Comparison of ENCODE assay signal across 1 cellular context in genomic region chr19:488505-489417, GRCh38.
TF ChIP-seq lines count a peak whose summit lies in the region.

No MANE protein-coding gene starts in this region.

TF ChIP-seq in HepG2, 621 proteins besides CTCF, POLR2A, EP300 and RAD21 (continues in another document):
- no peak; the same call in 1 of the 2 replicates for TF ChIP-seq ZNF746 (CRISPR knock-in tag; IDR thresholded peaks at IDR 0.05)
- no peak for TF ChIP-seq HNRNPL (IDR thresholded peaks at IDR 0.05; ENCODE audit: low read depth, low read length)
- TF ChIP-seq TMF1 (CRISPR knock-in tag; IDR thresholded peaks at IDR 0.05; ENCODE audit: low read depth) = peak; percentile 68; the same call in 1 of the 2 replicates
- TF ChIP-seq MEIS2 (CRISPR knock-in tag; IDR thresholded peaks at IDR 0.05) = peak; percentile 76
- TF ChIP-seq ZNF296 (CRISPR knock-in tag; conservative IDR thresholded peaks at IDR 0.05) = no peak
- TF ChIP-seq, protein P1, sequence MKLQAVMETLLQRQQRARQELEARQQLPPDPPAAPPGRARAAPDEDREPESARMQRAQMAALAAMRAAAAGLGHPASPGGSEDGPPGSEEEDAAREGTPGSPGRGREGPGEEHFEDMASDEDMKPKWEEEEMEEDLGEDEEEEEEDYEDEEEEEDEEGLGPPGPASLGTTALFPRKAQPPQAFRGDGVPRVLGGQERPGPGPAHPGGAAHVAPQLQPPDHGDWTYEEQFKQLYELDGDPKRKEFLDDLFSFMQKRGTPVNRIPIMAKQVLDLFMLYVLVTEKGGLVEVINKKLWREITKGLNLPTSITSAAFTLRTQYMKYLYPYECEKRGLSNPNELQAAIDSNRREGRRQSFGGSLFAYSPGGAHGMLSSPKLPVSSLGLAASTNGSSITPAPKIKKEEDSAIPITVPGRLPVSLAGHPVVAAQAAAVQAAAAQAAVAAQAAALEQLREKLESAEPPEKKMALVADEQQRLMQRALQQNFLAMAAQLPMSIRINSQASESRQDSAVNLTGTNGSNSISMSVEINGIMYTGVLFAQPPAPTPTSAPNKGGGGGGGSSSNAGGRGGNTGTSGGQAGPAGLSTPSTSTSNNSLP (IDR thresholded peaks at IDR 0.05; ENCODE audit: low read depth, low read length) = no peak
- TF ChIP-seq ZBTB26 (CRISPR knock-in tag; IDR thresholded peaks at IDR 0.05; ENCODE audit: borderline replicate concordance) = no peak
- TF ChIP-seq MIER2 (CRISPR knock-in tag; IDR thresholded peaks at IDR 0.05) = no peak
- no peak; the same call in 1 of the 2 replicates for TF ChIP-seq HIVEP1 (CRISPR knock-in tag; IDR thresholded peaks at IDR 0.05)
- TF ChIP-seq DR1 (CRISPR knock-in tag; IDR thresholded peaks at IDR 0.05) = peak; percentile 39; the same call in 1 of the 2 replicates
- TF ChIP-seq HES4 (CRISPR knock-in tag; IDR thresholded peaks at IDR 0.05; ENCODE audit: borderline replicate concordance) = peak; percentile 31; the same call in 1 of the 2 replicates
- TF ChIP-seq FIP1L1 (IDR thresholded peaks at IDR 0.05; ENCODE audit: borderline replicate concordance, insufficient read depth, low read depth, low read length) = no peak
- no peak for TF ChIP-seq RBM39 (IDR thresholded peaks at IDR 0.05; ENCODE audit: low read depth, low read length, poor library complexity, severe bottlenecking)
- 0 out of 2 replicates have a peak, but pooled peaks have one; percentile 34 for TF ChIP-seq FUBP1 (CRISPR knock-in tag; IDR thresholded peaks at IDR 0.05; ENCODE audit: borderline replicate concordance)
- 0 out of 2 replicates have a peak, but pooled peaks have one; percentile 9 for TF ChIP-seq ZNF800 (CRISPR knock-in tag; IDR thresholded peaks at IDR 0.05)
- TF ChIP-seq, protein P2, sequence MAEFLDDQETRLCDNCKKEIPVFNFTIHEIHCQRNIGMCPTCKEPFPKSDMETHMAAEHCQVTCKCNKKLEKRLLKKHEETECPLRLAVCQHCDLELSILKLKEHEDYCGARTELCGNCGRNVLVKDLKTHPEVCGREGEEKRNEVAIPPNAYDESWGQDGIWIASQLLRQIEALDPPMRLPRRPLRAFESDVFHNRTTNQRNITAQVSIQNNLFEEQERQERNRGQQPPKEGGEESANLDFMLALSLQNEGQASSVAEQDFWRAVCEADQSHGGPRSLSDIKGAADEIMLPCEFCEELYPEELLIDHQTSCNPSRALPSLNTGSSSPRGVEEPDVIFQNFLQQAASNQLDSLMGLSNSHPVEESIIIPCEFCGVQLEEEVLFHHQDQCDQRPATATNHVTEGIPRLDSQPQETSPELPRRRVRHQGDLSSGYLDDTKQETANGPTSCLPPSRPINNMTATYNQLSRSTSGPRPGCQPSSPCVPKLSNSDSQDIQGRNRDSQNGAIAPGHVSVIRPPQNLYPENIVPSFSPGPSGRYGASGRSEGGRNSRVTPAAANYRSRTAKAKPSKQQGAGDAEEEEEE (CRISPR knock-in tag; IDR thresholded peaks at IDR 0.05; ENCODE audit: borderline replicate concordance) = no peak
- peak; percentile 59; the same call in 1 of the 2 replicates for TF ChIP-seq KDM5A (IDR thresholded peaks at IDR 0.05; ENCODE audit: borderline replicate concordance, low read length)
- no peak for TF ChIP-seq ZNF337 (CRISPR knock-in tag; IDR thresholded peaks at IDR 0.05; ENCODE audit: borderline replicate concordance, low read depth)
- TF ChIP-seq ZNF142 (CRISPR knock-in tag; IDR thresholded peaks at IDR 0.05) = no peak; the same call in 1 of the 2 replicates
- no peak for TF ChIP-seq ATF6 (CRISPR knock-in tag; conservative IDR thresholded peaks at IDR 0.05)
- peak; percentile 22 for TF ChIP-seq ZSCAN31 (CRISPR knock-in tag; IDR thresholded peaks at IDR 0.05; ENCODE audit: low read depth)
- no peak for TF ChIP-seq MEF2D (CRISPR knock-in tag; IDR thresholded peaks at IDR 0.05)
- no peak; the same call in 1 of the 2 replicates for TF ChIP-seq ZNF619 (CRISPR knock-in tag; IDR thresholded peaks at IDR 0.05)
- TF ChIP-seq ZZZ3 (CRISPR knock-in tag; IDR thresholded peaks at IDR 0.05; ENCODE audit: borderline replicate concordance) = no peak
- TF ChIP-seq SMARCC2 (IDR thresholded peaks at IDR 0.05) = no peak
- 0 out of 2 replicates have a peak, but pooled peaks have one; percentile 10 for TF ChIP-seq CBX5 (CRISPR knock-in tag; IDR thresholded peaks at IDR 0.05; ENCODE audit: borderline replicate concordance)
- TF ChIP-seq E2F2 (CRISPR knock-in tag; IDR thresholded peaks at IDR 0.05; ENCODE audit: borderline replicate concordance) = peak; percentile 93; the same call in 1 of the 2 replicates
- TF ChIP-seq ZNF609 (CRISPR knock-in tag; IDR thresholded peaks at IDR 0.05; ENCODE audit: borderline replicate concordance) = no peak; the same call in 1 of the 2 replicates
- 0 out of 2 replicates have a peak, but pooled peaks have one; percentile 13 for TF ChIP-seq TOE1 (CRISPR knock-in tag; IDR thresholded peaks at IDR 0.05)
- no peak for TF ChIP-seq RCOR2 (CRISPR knock-in tag; IDR thresholded peaks at IDR 0.05)
- TF ChIP-seq ZNF20 (CRISPR knock-in tag; IDR thresholded peaks at IDR 0.05) = 0 out of 2 replicates have a peak, but pooled peaks have one; percentile 19
- peak; percentile 24; the same call in 1 of the 2 replicates for TF ChIP-seq RFXAP (CRISPR knock-in tag; IDR thresholded peaks at IDR 0.05; ENCODE audit: borderline replicate concordance)
